ENCODE assay signal across 5 cellular contexts in genomic region chr1:17241091-17242074, GRCh38. TPM values are rescaled to one million over a fixed set of nuclear protein-coding genes. Genes with fewer than 3 reads are reported as not detected.
"Had no signal": no experiment of that assay in that cellular context is flagged by ENCODE, and none has a peak within 500 bp of the region (broad histone marks: within the 10 kb centered on the region; RNA-seq: fewer than 3 reads in every experiment).

No MANE protein-coding gene starts in this region.

RNA-seq across cellular contexts. Expression of gene PADI3, which starts 7.5 kb away (rescaled TPM):
- total RNA-seq: activated CD8-positive, alpha-beta T cell treated with anti-CD3 and anti-CD28 coated beads, Interleukin-2, amount 10 ng/mL, durations not matched to agents 7 days and 5 days; aorta; breast epithelium; Right ventricle myocardium superior; T-helper 1 cell treated with Interleukin-12 subunit alpha and Interleukin-12 subunit beta and Interleukin-4 antibody, amounts not matched to agents 30 ng/mL and 1 ng/mL, for 36 hours had no signal
- polyA plus RNA-seq: aorta had no signal

RNA-seq across cellular contexts. Expression of gene PADI1, which starts 36.5 kb away (rescaled TPM):
- total RNA-seq: activated CD8-positive, alpha-beta T cell treated with anti-CD3 and anti-CD28 coated beads, Interleukin-2, amount 10 ng/mL, durations not matched to agents 7 days and 5 days; aorta; Right ventricle myocardium superior; T-helper 1 cell treated with Interleukin-12 subunit alpha and Interleukin-12 subunit beta and Interleukin-4 antibody, amounts not matched to agents 30 ng/mL and 1 ng/mL, for 36 hours had no signal
